ENCODE assay signal across 8 cellular contexts in genomic region chr16:67892899-67893790, GRCh38. TPM values are rescaled to one million over a fixed set of nuclear protein-coding genes. Genes with fewer than 3 reads are reported as not detected.
DNase-seq lines count a peak whose midpoint lies in the region; ATAC-seq and TF ChIP-seq lines count a peak whose summit lies in the region.

PSKH1 (plus strand) TSS chr16:67893254; CDS start chr16:67908750, 15,496 bp downstream.

- peak within 1 kb of the TSS; percentile 99 for H3K27ac Mint-ChIP-seq in activated CD4-positive, alpha-beta T cell treated with anti-CD3 and anti-CD28 coated beads, Interleukin-2, amount 10 ng/mL, durations not matched to agents 7 days and 5 days

- H3K36me3 Mint-ChIP-seq in activated CD4-positive, alpha-beta T cell treated with anti-CD3 and anti-CD28 coated beads, Interleukin-2, amount 10 ng/mL, durations not matched to agents 7 days and 5 days (ENCODE audit: low read depth): no peaks in the 10 kb centered on the region

- H3K4me3 Mint-ChIP-seq in activated CD4-positive, alpha-beta T cell treated with anti-CD3 and anti-CD28 coated beads, Interleukin-2, amount 10 ng/mL, durations not matched to agents 7 days and 5 days: peak within 1 kb of the TSS; percentile 92

- peak within 1 kb of the TSS; percentile 86 to 95 for H3K27ac ChIP-seq in coronary artery

- DNase-seq in BJ (ENCODE audit: low read depth) (peak; percentile 60), NCI-H69 (lab: John Stamatoyannopoulos, UW) (peak; percentile 92), coronary artery (ENCODE audit: low spot score) (peak; percentile 97), left kidney (ENCODE audit: low read depth, low spot score) (peak; percentile 99)
- peak; percentile 95 for DNase-seq in activated CD4-positive, alpha-beta T cell treated with anti-CD3 and anti-CD28 coated beads, Interleukin-2, amount 10 ng/mL, durations not matched to agents 7 days and 5 days
- peak; percentile 94 for DNase-seq in stimulated activated CD4-positive, alpha-beta T cell treated with anti-CD3 and anti-CD28 coated beads, Interleukin-1b, Interleukin-23, amount 100 ng/mL, for 48 hours

- H3K36me3 ChIP-seq in BJ (ENCODE audit: control insufficient read depth, insufficient read depth, low read length): no peaks in the 10 kb centered on the region

- POLR2A ChIA-PET in BJ (lab: Charles Lee): interaction anchor here (0.6 kb wide), 2 partner anchors 20 to 45 kb away, joined by 4 to 5 read pairs; partner anchors contain the start of gene EDC4
- POLR2A ChIA-PET in activated CD4-positive, alpha-beta T cell treated with anti-CD3 and anti-CD28 coated beads, Interleukin-2, amount 10 ng/mL, durations not matched to agents 7 days and 5 days (lab: Charles Lee): interaction anchor here (0.6 to 1.7 kb wide), 4 partner anchors 28 to 184 kb away, joined by 3 to 6 read pairs (median 3); no protein-coding TSS in a partner anchor

- ATAC-seq in GM19328 (IDR thresholded peaks at IDR 0.05; ENCODE audit: unreplicated experiment) (peak; percentile 82), HG03469 (IDR thresholded peaks at IDR 0.05; ENCODE audit: unreplicated experiment) (peak; percentile 46)

- no peak for TF ChIP-seq CTCF in BJ (IDR thresholded peaks at IDR 0.05; ENCODE audit: insufficient read depth, low read depth, low read length)
- TF ChIP-seq CTCF in coronary artery (IDR thresholded peaks at IDR 0.05): no peak

- H3K4me1 Mint-ChIP-seq in activated CD4-positive, alpha-beta T cell treated with anti-CD3 and anti-CD28 coated beads, Interleukin-2, amount 10 ng/mL, durations not matched to agents 7 days and 5 days: peaks cover 29% of the 10 kb centered on the region

- CTCF ChIA-PET in BJ (lab: Yijun Ruan, JAX): interaction anchor here (0.7 to 2.2 kb wide), 7 partner anchors 9 to 77 kb away, joined by 3 to 13 read pairs (median 4); partner anchors contain the start of genes NRN1L and PSMB10
- CTCF ChIA-PET in activated CD4-positive, alpha-beta T cell treated with anti-CD3 and anti-CD28 coated beads, Interleukin-2, amount 10 ng/mL, durations not matched to agents 7 days and 5 days (lab: Charles Lee): interaction anchor here (0.9 to 3.8 kb wide), 5 partner anchors 10 to 87 kb away, joined by 3 to 24 read pairs (median 10); partner anchors contain the start of genes NRN1L, RANBP10 and TSNAXIP1

- no peaks in the 10 kb centered on the region for H3K27me3 ChIP-seq in BJ (ENCODE audit: control insufficient read depth, insufficient read depth, low read length)

- H3K27me3 Mint-ChIP-seq in activated CD4-positive, alpha-beta T cell treated with anti-CD3 and anti-CD28 coated beads, Interleukin-2, amount 10 ng/mL, durations not matched to agents 7 days and 5 days: no peaks in the 10 kb centered on the region

- H3K9me3 Mint-ChIP-seq in activated CD4-positive, alpha-beta T cell treated with anti-CD3 and anti-CD28 coated beads, Interleukin-2, amount 10 ng/mL, durations not matched to agents 7 days and 5 days: no peaks in the 10 kb centered on the region

- peak within 1 kb of the TSS; percentile 95 for H3K4me3 ChIP-seq in BJ (ENCODE audit: low read depth, low read length)
- peak within 1 kb of the TSS; percentile 88 for H3K4me3 ChIP-seq in coronary artery

RNA-seq across cellular contexts. Expression of gene PSKH1, which starts in this region (rescaled TPM):
- 26.0 and 45.5 TPM in 2 replicates for polyA plus RNA-seq in BJ (2011; rRNA removed)
- polyA minus RNA-seq in BJ (2011; rRNA and poly(A)+ RNA removed): 32.9 and 47.6 TPM in 2 replicates
- total RNA-seq in activated CD4-positive, alpha-beta T cell treated with anti-CD3 and anti-CD28 coated beads, Interleukin-2, amount 10 ng/mL, durations not matched to agents 7 days and 5 days: 10 to 100 TPM; 21.3 to 21.5 TPM

Comparison
In these comparisons a context has a peak if more than half of its experiments do, and no peak if none do; other contexts are left out.
1. Peak in every context shown above with its lines: DNase-seq, ATAC-seq, H3K4me3 ChIP-seq and H3K27ac ChIP-seq.